Comparison of ENCODE assay signal across 13 cellular contexts in genomic region chr18:79616651-79617518, GRCh38.
DNase-seq lines count a peak whose midpoint lies in the region; FAIRE-seq and TF ChIP-seq lines count a peak whose summit lies in the region.
"Had no signal": no experiment of that assay in that cellular context is flagged by ENCODE, and none has a peak within 500 bp of the region (broad histone marks: within the 10 kb centered on the region; RNA-seq: fewer than 3 reads in every experiment).

No MANE protein-coding gene starts in this region.

- peak overlapping the region; percentile 62 for H3K4me3 ChIP-seq in HUES48 (ENCODE audit: low read depth, low read length)
- H3K4me3 ChIP-seq in kidney (ENCODE audit: low read length in 2 of 2) = no peak overlapping the region
- peak overlapping the region; percentile 25 to 39 (median 29) for H3K4me3 ChIP-seq in stomach

- no peak for TF ChIP-seq EP300 in stomach (IDR thresholded peaks at IDR 0.05)

- H3K4me1 Mint-ChIP-seq in progenitor cell of endocrine pancreas (ENCODE audit: low read depth) = no peaks in the 10 kb centered on the region

- no peak for FAIRE-seq in kidney (lab: Jason Lieb, UNC)
- FAIRE-seq: endometrium had no signal

- H3K9me3 Mint-ChIP-seq in progenitor cell of endocrine pancreas (ENCODE audit: low read depth) = no peaks in the 10 kb centered on the region
- H3K9me3 Mint-ChIP-seq: activated T-cell treated with anti-CD3 and anti-CD28 coated beads, Interleukin-2, amount 50 U/mL, for 72 hours; T-cell had no signal

- H3K9me3 ChIP-seq in HUES48 (ENCODE audit: control insufficient read depth, insufficient read depth, low read length) (no peaks in the 10 kb centered on the region), kidney (ENCODE audit: control insufficient read depth in 1 of 2, low read length in 2 of 2) (no peaks in the 10 kb centered on the region), stomach (peaks cover 0 to 8% (median 0%) of the 10 kb centered on the region in 4 donors)

- H3K27me3 ChIP-seq in HUES48 (ENCODE audit: control insufficient read depth, insufficient read depth, low read length) (no peaks in the 10 kb centered on the region), stomach (peaks cover 0 to 49% (median 12%) of the 10 kb centered on the region in 3 donors)

- peak; percentile 24 for DNase-seq in dermis blood vessel endothelial cell
- DNase-seq in kidney = peak; percentile 68
- DNase-seq in stomach = no peak
- DNase-seq in inferior parietal cortex (ENCODE audit: extremely low spot score) = no peak
- DNase-seq in progenitor cell of endocrine pancreas (ENCODE audit: low spot score, unreplicated experiment) = no peak
- no peak for DNase-seq in NCI-H187 treated with DMSO at 0.1 percent for 48 hours (lab: John Stamatoyannopoulos, UW)
- DNase-seq in activated naive CD4-positive, alpha-beta T cell (lab: John Stamatoyannopoulos, UW) = no peak
- DNase-seq: activated T-cell treated with anti-CD3 and anti-CD28 coated beads, Interleukin-2, amount 50 U/mL, for 72 hours; NCI-H526; stimulated activated CD4-positive, alpha-beta T cell treated with anti-CD3 and anti-CD28 coated beads, Interleukin-4, amount 100 ng/mL, for 4 hours had no signal

- WGBS in stomach, 5 donors = 17 to 64% (median 42%) methylated on average over 44 to 68 of the region's 90 CpGs

- H3K4me3 Mint-ChIP-seq in progenitor cell of endocrine pancreas (ENCODE audit: low read depth) = no peak overlapping the region
- H3K4me3 Mint-ChIP-seq: activated T-cell treated with anti-CD3 and anti-CD28 coated beads, Interleukin-2, amount 50 U/mL, for 72 hours had no signal

- H3K36me3 ChIP-seq in HUES48 (ENCODE audit: control insufficient read depth, insufficient read depth, low read length) (no peaks in the 10 kb centered on the region), kidney (ENCODE audit: control insufficient read depth in 1 of 2, insufficient read depth in 2 of 2, low read length in 2 of 2) (no peaks in the 10 kb centered on the region), stomach (no peaks in the 10 kb centered on the region)

- H3K4me1 ChIP-seq in HUES48 (ENCODE audit: control insufficient read depth, insufficient read depth, low read length) = peaks cover 6% of the 10 kb centered on the region; the same call in 1 of the 2 replicates
- H3K4me1 ChIP-seq in kidney (ENCODE audit: control insufficient read depth in 1 of 2, insufficient read depth in 1 of 2, low read depth in 1 of 2, low read length in 2 of 2) = no peaks in the 10 kb centered on the region
- H3K4me1 ChIP-seq in stomach = peaks cover 0 to 6% (median 3%) of the 10 kb centered on the region in 4 donors

- TF ChIP-seq CTCF in kidney (IDR thresholded peaks at IDR 0.05; ENCODE audit: borderline replicate concordance, extremely low read depth, insufficient read depth) = no peak
- no peak for TF ChIP-seq CTCF in stomach (IDR thresholded peaks at IDR 0.05)
- no peak for TF ChIP-seq CTCF in progenitor cell of endocrine pancreas (IDR thresholded peaks at IDR 0.05; ENCODE audit: unreplicated experiment)

- H3K27ac ChIP-seq in HUES48 (ENCODE audit: low read depth, low read length) = peak overlapping the region; percentile 42
- no peak overlapping the region for H3K27ac ChIP-seq in kidney (ENCODE audit: low read depth in 2 of 2, low read length in 2 of 2)
- peak overlapping the region in 1 of 5 donors; percentile 49 for H3K27ac ChIP-seq in stomach

- H3K9ac ChIP-seq in HUES48 (ENCODE audit: low read depth, low read length) (no peak overlapping the region), kidney (ENCODE audit: low read length in 2 of 2) (no peak overlapping the region)

- no peaks in the 10 kb centered on the region for H3K36me3 Mint-ChIP-seq in progenitor cell of endocrine pancreas (ENCODE audit: insufficient read depth)
- H3K36me3 Mint-ChIP-seq: T-cell had no signal

- no peak overlapping the region for H3K27ac Mint-ChIP-seq in progenitor cell of endocrine pancreas
- H3K27ac Mint-ChIP-seq: activated T-cell treated with anti-CD3 and anti-CD28 coated beads, Interleukin-2, amount 50 U/mL, for 72 hours; T-cell had no signal

- no peaks in the 10 kb centered on the region for H3K27me3 Mint-ChIP-seq in progenitor cell of endocrine pancreas

- TF ChIP-seq POLR2A in stomach (IDR thresholded peaks at IDR 0.05) = no peak

- intact Hi-C loops in kidney (cut with DNase I) = no loop called here
- intact Hi-C loops in stomach (cut with DNase I; ENCODE audit: low total_unique reads) = no loop called here

Comparison
In these comparisons a context has a peak if more than half of its experiments do, and no peak if none do; other contexts are left out.
1. H3K4me3 ChIP-seq: peak in HUES48 (single experiment) and stomach (4 of 4); none in kidney (0 of 2).
2. DNase-seq: peak in dermis blood vessel endothelial cell (single experiment) and kidney (single experiment); none in stomach (single experiment), inferior parietal cortex (single experiment), progenitor cell of endocrine pancreas (single experiment), NCI-H187 treated with DMSO at 0.1 percent for 48 hours (single experiment) and activated naive CD4-positive, alpha-beta T cell (0 of 4).